2 cellular contexts compared by ENCODE assay signal in the genomic region with DNA sequence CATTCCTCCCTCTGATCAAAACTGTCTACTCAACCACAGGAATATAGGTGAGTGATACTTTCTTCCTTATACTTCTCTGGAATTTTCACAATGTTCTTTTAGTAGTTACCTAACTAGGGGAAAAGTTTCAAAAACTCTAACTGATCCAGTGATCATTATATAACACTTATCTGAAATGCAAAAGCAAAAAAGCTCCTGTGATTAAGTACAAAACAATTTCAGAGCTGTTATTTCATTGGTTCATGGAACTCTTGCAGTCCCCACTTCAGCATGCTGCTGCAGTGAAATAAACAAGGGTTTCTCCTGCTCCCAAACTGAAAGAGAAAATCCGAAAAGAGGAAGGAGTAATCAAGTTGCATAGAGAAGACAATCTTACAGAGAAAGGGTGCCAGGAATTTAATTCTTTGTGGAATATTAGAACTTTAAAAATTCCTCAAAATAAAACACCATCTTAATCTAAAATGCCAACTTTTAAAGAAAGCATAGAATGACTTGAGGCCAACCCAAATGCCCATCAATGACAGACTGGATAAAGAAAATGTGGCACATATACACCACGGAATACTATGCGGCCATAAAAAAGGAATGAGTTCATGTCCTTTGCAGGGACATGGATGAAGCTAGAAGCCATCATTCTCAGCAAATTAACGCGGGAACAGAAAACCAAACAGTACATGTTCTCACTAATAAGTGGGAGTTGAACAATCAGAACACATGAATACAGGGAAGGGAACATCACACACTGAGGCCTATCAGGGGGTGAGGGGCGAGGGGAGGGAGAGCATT.
TF ChIP-seq lines count a peak whose summit lies in the region.

No MANE protein-coding gene starts in this region.

TF ChIP-seq in HCT116, 20 proteins besides CTCF, POLR2A, EP300 and RAD21 (continued from another document):
- TF ChIP-seq EZH2phosphoT487 (IDR thresholded peaks at IDR 0.05; ENCODE audit: borderline replicate concordance), result no peak
- TF ChIP-seq POLR2AphosphoS5 (IDR thresholded peaks at IDR 0.05; ENCODE audit: low read depth, low read length), result no peak
- no peak for TF ChIP-seq ZNF274 (IDR thresholded peaks at IDR 0.05; ENCODE audit: low read depth, low read length)
- TF ChIP-seq, protein P1, sequence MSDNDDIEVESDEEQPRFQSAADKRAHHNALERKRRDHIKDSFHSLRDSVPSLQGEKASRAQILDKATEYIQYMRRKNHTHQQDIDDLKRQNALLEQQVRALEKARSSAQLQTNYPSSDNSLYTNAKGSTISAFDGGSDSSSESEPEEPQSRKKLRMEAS (IDR thresholded peaks at IDR 0.05), result no peak
- TF ChIP-seq TCF7L2 (IDR thresholded peaks at IDR 0.05; ENCODE audit: borderline replicate concordance, extremely low read depth, insufficient read depth, insufficient read length), result no peak
- no peak for TF ChIP-seq FOSL1 (IDR thresholded peaks at IDR 0.05; ENCODE audit: low read depth)
- TF ChIP-seq EZH2 (IDR thresholded peaks at IDR 0.05), result no peak
- no peak for TF ChIP-seq CEBPB (IDR thresholded peaks at IDR 0.05; ENCODE audit: low read depth)
- TF ChIP-seq, protein P2, sequence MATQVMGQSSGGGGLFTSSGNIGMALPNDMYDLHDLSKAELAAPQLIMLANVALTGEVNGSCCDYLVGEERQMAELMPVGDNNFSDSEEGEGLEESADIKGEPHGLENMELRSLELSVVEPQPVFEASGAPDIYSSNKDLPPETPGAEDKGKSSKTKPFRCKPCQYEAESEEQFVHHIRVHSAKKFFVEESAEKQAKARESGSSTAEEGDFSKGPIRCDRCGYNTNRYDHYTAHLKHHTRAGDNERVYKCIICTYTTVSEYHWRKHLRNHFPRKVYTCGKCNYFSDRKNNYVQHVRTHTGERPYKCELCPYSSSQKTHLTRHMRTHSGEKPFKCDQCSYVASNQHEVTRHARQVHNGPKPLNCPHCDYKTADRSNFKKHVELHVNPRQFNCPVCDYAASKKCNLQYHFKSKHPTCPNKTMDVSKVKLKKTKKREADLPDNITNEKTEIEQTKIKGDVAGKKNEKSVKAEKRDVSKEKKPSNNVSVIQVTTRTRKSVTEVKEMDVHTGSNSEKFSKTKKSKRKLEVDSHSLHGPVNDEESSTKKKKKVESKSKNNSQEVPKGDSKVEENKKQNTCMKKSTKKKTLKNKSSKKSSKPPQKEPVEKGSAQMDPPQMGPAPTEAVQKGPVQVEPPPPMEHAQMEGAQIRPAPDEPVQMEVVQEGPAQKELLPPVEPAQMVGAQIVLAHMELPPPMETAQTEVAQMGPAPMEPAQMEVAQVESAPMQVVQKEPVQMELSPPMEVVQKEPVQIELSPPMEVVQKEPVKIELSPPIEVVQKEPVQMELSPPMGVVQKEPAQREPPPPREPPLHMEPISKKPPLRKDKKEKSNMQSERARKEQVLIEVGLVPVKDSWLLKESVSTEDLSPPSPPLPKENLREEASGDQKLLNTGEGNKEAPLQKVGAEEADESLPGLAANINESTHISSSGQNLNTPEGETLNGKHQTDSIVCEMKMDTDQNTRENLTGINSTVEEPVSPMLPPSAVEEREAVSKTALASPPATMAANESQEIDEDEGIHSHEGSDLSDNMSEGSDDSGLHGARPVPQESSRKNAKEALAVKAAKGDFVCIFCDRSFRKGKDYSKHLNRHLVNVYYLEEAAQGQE (IDR thresholded peaks at IDR 0.05; ENCODE audit: low read depth), result no peak
- TF ChIP-seq, protein P3, sequence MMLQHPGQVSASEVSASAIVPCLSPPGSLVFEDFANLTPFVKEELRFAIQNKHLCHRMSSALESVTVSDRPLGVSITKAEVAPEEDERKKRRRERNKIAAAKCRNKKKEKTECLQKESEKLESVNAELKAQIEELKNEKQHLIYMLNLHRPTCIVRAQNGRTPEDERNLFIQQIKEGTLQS (IDR thresholded peaks at IDR 0.05), result no peak
- no peak for TF ChIP-seq SRF (IDR thresholded peaks at IDR 0.05; ENCODE audit: low read depth)

TF ChIP-seq in K562, 482 proteins besides CTCF, POLR2A, EP300 and RAD21 (continued from another document):
- TF ChIP-seq, protein P4, sequence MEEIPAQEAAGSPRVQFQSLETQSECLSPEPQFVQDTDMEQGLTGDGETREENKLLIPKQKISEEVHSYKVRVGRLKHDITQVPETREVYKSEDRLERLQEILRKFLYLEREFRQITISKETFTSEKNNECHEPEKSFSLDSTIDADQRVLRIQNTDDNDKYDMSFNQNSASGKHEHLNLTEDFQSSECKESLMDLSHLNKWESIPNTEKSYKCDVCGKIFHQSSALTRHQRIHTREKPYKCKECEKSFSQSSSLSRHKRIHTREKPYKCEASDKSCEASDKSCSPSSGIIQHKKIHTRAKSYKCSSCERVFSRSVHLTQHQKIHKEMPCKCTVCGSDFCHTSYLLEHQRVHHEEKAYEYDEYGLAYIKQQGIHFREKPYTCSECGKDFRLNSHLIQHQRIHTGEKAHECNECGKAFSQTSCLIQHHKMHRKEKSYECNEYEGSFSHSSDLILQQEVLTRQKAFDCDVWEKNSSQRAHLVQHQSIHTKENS (CRISPR knock-in tag; IDR thresholded peaks at IDR 0.05), result no peak
- no peak for TF ChIP-seq POLR3A (IDR thresholded peaks at IDR 0.05; ENCODE audit: borderline replicate concordance, extremely low read depth, insufficient read depth, insufficient read length)
- TF ChIP-seq ZNF146 (CRISPR knock-in tag; IDR thresholded peaks at IDR 0.05; ENCODE audit: unreplicated experiment), result peak; percentile 92
